In the genomic region with DNA sequence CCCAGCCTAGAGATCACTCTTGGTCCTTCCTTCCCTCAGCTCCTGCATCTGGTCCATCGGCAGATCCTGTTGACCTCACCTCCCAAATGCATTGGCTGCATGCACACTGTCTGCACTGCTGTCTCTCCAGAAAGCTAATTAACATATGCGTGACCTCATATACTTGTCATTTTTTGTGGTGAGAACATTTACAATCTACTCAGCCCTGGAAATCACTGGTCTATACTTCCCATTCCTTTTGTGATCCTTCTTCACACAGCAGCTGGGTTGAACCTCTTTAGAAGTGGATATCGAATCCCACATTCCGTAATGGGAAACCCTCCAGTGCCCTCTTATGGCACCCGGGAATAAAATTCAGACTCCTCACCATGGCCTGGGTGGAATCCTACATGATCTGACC, we compare ENCODE assay signal across 33 cellular contexts. TPM values are rescaled to one million over a fixed set of nuclear protein-coding genes. Genes with fewer than 3 reads are reported as not detected.
DNase-seq lines count a peak whose midpoint lies in the region; ATAC-seq, FAIRE-seq and TF ChIP-seq lines count a peak whose summit lies in the region.
"Had no signal": no experiment of that assay in that cellular context is flagged by ENCODE, and none has a peak within 500 bp of the region (broad histone marks: within the 10 kb centered on the region; RNA-seq: fewer than 3 reads in every experiment).

No MANE protein-coding gene starts in this region.

- no peak for ATAC-seq in HepG2
- no peak for ATAC-seq in GM18858 (IDR thresholded peaks at IDR 0.05; ENCODE audit: unreplicated experiment)
- ATAC-seq: activated CD4-positive, alpha-beta T cell treated with anti-CD3 and anti-CD28 coated beads for 36 hours; body of pancreas; lower lobe of right lung; mucosa of descending colon; right cardiac atrium had no signal

- intact Hi-C loops in HepG2 (cut with micrococcal nuclease; ENCODE audit: unreplicated experiment), result no loop called here

- H3K4me2 ChIP-seq in astrocyte (ENCODE audit: low read length), result no peak overlapping the region
- no peak overlapping the region for H3K4me2 ChIP-seq in HepG2 (ENCODE audit: low read depth, low read length)
- H3K4me2 ChIP-seq: BLaER1, SK-N-SH had no signal

- no peak for TF ChIP-seq EP300 in HepG2 (IDR thresholded peaks at IDR 0.05; ENCODE audit: low read depth in 2 of 2, low read length in 2 of 2)
- TF ChIP-seq EP300 in HepG2 (CRISPR knock-in tag; IDR thresholded peaks at IDR 0.05; ENCODE audit: borderline replicate concordance), result no peak

- H3K4me1 ChIP-seq in astrocyte (ENCODE audit: insufficient read depth, low read length) (peaks cover 6% of the 10 kb centered on the region), HepG2 (ENCODE audit: insufficient read depth, low read length) (peaks cover 11% of the 10 kb centered on the region; the same call in 1 of the 2 replicates)
- H3K4me1 ChIP-seq: BLaER1, lower lobe of right lung had no signal

- no peak for TF ChIP-seq POLR2A in HepG2 (IDR thresholded peaks at IDR 0.05; ENCODE audit: insufficient read depth in 1 of 2, low read depth in 2 of 2, low read length in 2 of 2)

- H3K9ac ChIP-seq in astrocyte (ENCODE audit: low read length) (no peak overlapping the region), HepG2 (ENCODE audit: insufficient read depth, low read depth, low read length) (no peak overlapping the region)
- H3K9ac ChIP-seq: BLaER1, SK-N-SH had no signal

- CTCF ChIA-PET in HepG2 (lab: Yijun Ruan, JAX; ENCODE audit: low intra/inter-chr PET ratio, low total read pairs), result no interaction called here

- peaks cover 2% of the 10 kb centered on the region for H3K9me3 Mint-ChIP-seq in astrocyte (ENCODE audit: unreplicated experiment)
- H3K9me3 Mint-ChIP-seq in mesothelial cell of epicardium, result no peaks in the 10 kb centered on the region
- H3K9me3 Mint-ChIP-seq: T-helper 1 cell treated with Interleukin-12 subunit alpha and Interleukin-12 subunit beta and Interleukin-4 antibody, amounts not matched to agents 30 μg/mL and 1 μg/mL, for 36 hours; type B pancreatic cell had no signal

- H3K27me3 Mint-ChIP-seq in astrocyte (ENCODE audit: low read depth, unreplicated experiment), result peaks cover 26% of the 10 kb centered on the region
- H3K27me3 Mint-ChIP-seq in mesothelial cell of epicardium (ENCODE audit: low read depth), result peaks cover 24% of the 10 kb centered on the region

- no peaks in the 10 kb centered on the region for H3K9me3 ChIP-seq in astrocyte (ENCODE audit: insufficient read depth, low read depth, low read length)
- no peaks in the 10 kb centered on the region for H3K9me3 ChIP-seq in HepG2 (ENCODE audit: low read length)
- H3K9me3 ChIP-seq: BLaER1, body of pancreas, lower lobe of right lung, mucosa of descending colon, SK-N-SH had no signal

- TF ChIP-seq RAD21 in HepG2 (CRISPR knock-in tag; IDR thresholded peaks at IDR 0.05), result no peak

- H2AFZ ChIP-seq in astrocyte (ENCODE audit: low read depth, low read length) (no peak overlapping the region), HepG2 (ENCODE audit: low read length) (no peak overlapping the region)

- FAIRE-seq in D721Med (lab: Jason Lieb, UNC), result no peak
- peak; percentile 96 for FAIRE-seq in HTR-8/SVneo (lab: Jason Lieb, UNC)
- no peak for FAIRE-seq in astrocyte (lab: Jason Lieb, UNC)
- FAIRE-seq in HepG2 (lab: Jason Lieb, UNC), result no peak
- FAIRE-seq: keratinocyte had no signal

- H3K36me3 Mint-ChIP-seq in astrocyte (ENCODE audit: low read depth, unreplicated experiment) (no peaks in the 10 kb centered on the region), mesothelial cell of epicardium (no peaks in the 10 kb centered on the region)
- H3K36me3 Mint-ChIP-seq: type B pancreatic cell had no signal

- no peak overlapping the region for H3K27ac ChIP-seq in astrocyte (ENCODE audit: low read depth, low read length)
- H3K27ac ChIP-seq in HepG2 (ENCODE audit: extremely low read length, insufficient read depth, low read length), result no peak overlapping the region
- H3K27ac ChIP-seq: BLaER1, body of pancreas, dorsolateral prefrontal cortex, lower lobe of right lung, RWPE1 had no signal

- peak; percentile 4 for TF ChIP-seq CTCF in D721Med (IDR thresholded peaks at IDR 0.05; ENCODE audit: insufficient read depth, missing control alignments)
- TF ChIP-seq CTCF in astrocyte (IDR thresholded peaks at IDR 0.05; ENCODE audit: insufficient read depth, low read depth, low read length), result no peak
- TF ChIP-seq CTCF in HepG2 (CRISPR knock-in tag; IDR thresholded peaks at IDR 0.05), result no peak
- no peak for TF ChIP-seq CTCF in mesothelial cell of epicardium (IDR thresholded peaks at IDR 0.05; ENCODE audit: unreplicated experiment)

- no peaks in the 10 kb centered on the region for H3K36me3 ChIP-seq in astrocyte (ENCODE audit: insufficient read depth, low read length)
- no peaks in the 10 kb centered on the region for H3K36me3 ChIP-seq in HepG2 (replicated peaks in 1 of 2; ENCODE audit: control insufficient read depth in 1 of 2, insufficient read depth in 2 of 2, low read length in 2 of 2)
- H3K36me3 ChIP-seq: BLaER1, lower lobe of right lung had no signal

- DNase-seq in D721Med (ENCODE audit: insufficient read length, low spot score) (no peak), HTR-8/SVneo (ENCODE audit: insufficient read length, low spot score) (no peak), astrocyte (ENCODE audit: low read depth) (peak; percentile 33), HepG2 (ENCODE audit: low spot score) (no peak), mesothelial cell of epicardium (ENCODE audit: low spot score in 2 of 2, unreplicated experiment in 2 of 2) (no peak), HuH-7.5 (ENCODE audit: low spot score) (no peak), NAMALWA (ENCODE audit: low spot score) (no peak)
- DNase-seq: ACHN; activated CD4-positive, alpha-beta T cell treated with anti-CD3 and anti-CD28 coated beads for 36 hours; activated effector memory CD4-positive, alpha-beta T cell treated with anti-CD3 and anti-CD28 coated beads, Interleukin-2, amount 50 U/mL, for 16 hours; body of pancreas; cerebellar nuclear complex; dorsolateral prefrontal cortex; GF-D8; Kasumi-1; lower lobe of right lung; mucosa of descending colon; MV-4-11; NCI-H1694 treated with DMSO at 0.1 percent for 48 hours; NCI-H2227 treated with DMSO at 0.1 percent for 48 hours; NCI-H748 treated with DMSO at 0.1 percent for 48 hours; right cardiac atrium; SK-N-SH; stimulated activated CD4-positive, alpha-beta T cell treated with anti-CD3 and anti-CD28 coated beads, Interleukin-12 subunit alpha, Interleukin-12 subunit beta, amount 100 ng/mL, for 4 hours; stimulated activated CD4-positive, alpha-beta T cell treated with anti-CD3 and anti-CD28 coated beads, Interleukin-4, amount 100 ng/mL, for 1 hour had no signal

- H4K20me1 ChIP-seq in astrocyte (ENCODE audit: insufficient read depth, low read length), result no peaks in the 10 kb centered on the region
- H4K20me1 ChIP-seq in HepG2 (ENCODE audit: insufficient read depth, low read length), result no peaks in the 10 kb centered on the region
- H4K20me1 ChIP-seq: BLaER1 had no signal

- no TSS peak for BruUV-seq in HepG2 (replicated peaks; lab: Mats Ljungman, UMichigan)

- H3K4me3 ChIP-seq in astrocyte (ENCODE audit: insufficient read depth, low read depth, low read length), result no peak overlapping the region
- no peak overlapping the region for H3K4me3 ChIP-seq in HepG2 (replicated peaks in 1 of 3; ENCODE audit: insufficient read depth in 1 of 3, low read depth in 2 of 3, low read length in 3 of 3)
- H3K4me3 ChIP-seq: BLaER1, body of pancreas, dorsolateral prefrontal cortex, lower lobe of right lung, mucosa of descending colon had no signal

- peaks cover 4% of the 10 kb centered on the region for H3K27me3 ChIP-seq in astrocyte (ENCODE audit: insufficient read depth, low read length)
- no peaks in the 10 kb centered on the region for H3K27me3 ChIP-seq in HepG2 (ENCODE audit: control insufficient read depth in 1 of 2, insufficient read depth in 2 of 2, low read length in 2 of 2)
- H3K27me3 ChIP-seq: BLaER1, body of pancreas had no signal

- WGBS in HepG2 (ENCODE audit: low lambda C conversion rate), result 96% methylated on average over 5 of the region's 5 CpGs

- in situ Hi-C loops in HepG2 (cut with HindIII; ENCODE audit: extremely low pct_ligation_motif_present, low pct_unique_long_range_greater_than_20kb), result no loop called here

- POLR2A ChIA-PET in HepG2 (lab: Yijun Ruan, JAX), result no interaction called here

- no peaks in the 10 kb centered on the region for H3K79me2 ChIP-seq in astrocyte (ENCODE audit: insufficient read depth, low read length)
- H3K79me2 ChIP-seq in HepG2 (ENCODE audit: insufficient read depth, low read length), result peaks cover 12% of the 10 kb centered on the region

- H3K4me3 Mint-ChIP-seq in astrocyte (ENCODE audit: unreplicated experiment) (no peak overlapping the region), mesothelial cell of epicardium (no peak overlapping the region)
- H3K4me3 Mint-ChIP-seq: activated CD4-positive, alpha-beta T cell treated with anti-CD3 and anti-CD28 coated beads for 36 hours; T-helper 1 cell treated with Interleukin-12 subunit alpha and Interleukin-12 subunit beta and Interleukin-4 antibody, amounts not matched to agents 30 μg/mL and 1 μg/mL, for 36 hours; type B pancreatic cell had no signal

- H3K27ac Mint-ChIP-seq in astrocyte (ENCODE audit: unreplicated experiment) (no peak overlapping the region), mesothelial cell of epicardium (no peak overlapping the region)
- H3K27ac Mint-ChIP-seq: activated CD4-positive, alpha-beta T cell treated with anti-CD3 and anti-CD28 coated beads for 36 hours; T-helper 1 cell treated with Interleukin-12 subunit alpha and Interleukin-12 subunit beta and Interleukin-4 antibody, amounts not matched to agents 30 μg/mL and 1 μg/mL, for 36 hours; type B pancreatic cell had no signal

- H3K4me1 Mint-ChIP-seq in astrocyte (ENCODE audit: low read depth, unreplicated experiment), result no peaks in the 10 kb centered on the region
- peaks cover 7% of the 10 kb centered on the region for H3K4me1 Mint-ChIP-seq in mesothelial cell of epicardium
- H3K4me1 Mint-ChIP-seq: activated CD4-positive, alpha-beta T cell treated with anti-CD3 and anti-CD28 coated beads for 36 hours had no signal

RNA-seq across cellular contexts. Expression of gene SMOC1, which starts 45.0 kb away (rescaled TPM):
- 0.16 and 0.36 TPM in 2 replicates for total RNA-seq in astrocyte
- total RNA-seq in HepG2 (2016; rRNA removed; fragmentation: Illumina TruSeq; extraction: Trizol), result 7.3 and 17.8 TPM in 2 replicates
- 9.0 and 10.2 TPM in 2 replicates for total RNA-seq in HepG2 (2016; cell fraction: cytosol; rRNA removed; fragmentation: Illumina TruSeq; extraction: Trizol; ENCODE audit: low read depth)
- 6.2 and 18.0 TPM in 2 replicates for total RNA-seq in HepG2 (2016; cell fraction: insoluble cytoplasmic fraction; rRNA removed; fragmentation: Illumina TruSeq; extraction: Trizol)
- 6.9 and 8.3 TPM in 2 replicates for total RNA-seq in HepG2 (2016; cell fraction: membrane; rRNA removed; fragmentation: Illumina TruSeq; extraction: Trizol)
- total RNA-seq in HepG2 (2016; cell fraction: nucleus; rRNA removed; fragmentation: Illumina TruSeq; extraction: Trizol), result 20.7 and 28.1 TPM in 2 replicates
- polyA plus RNA-seq in HepG2 (2011; rRNA removed), result 35.6 and 42.1 TPM in 2 replicates
- polyA plus RNA-seq in HepG2 (2011; cell fraction: cytosol; rRNA removed), result 32.2 and 39.1 TPM in 2 replicates
- 47.2 and 50.5 TPM in 2 replicates for polyA plus RNA-seq in HepG2 (2011; cell fraction: nucleus; rRNA removed)
- polyA plus RNA-seq in HepG2 (2012), result 31.2 and 40.4 TPM in 2 replicates
- polyA plus RNA-seq in HepG2 (2016; cell fraction: cytosol; fragmentation: Illumina TruSeq; extraction: Trizol; ENCODE audit: low read depth), result 2.0 and 2.9 TPM in 2 replicates
- polyA plus RNA-seq in HepG2 (2016; cell fraction: insoluble cytoplasmic fraction; fragmentation: Illumina TruSeq; extraction: Trizol; ENCODE audit: low read depth), result 11.7 and 14.0 TPM in 2 replicates
- polyA plus RNA-seq in HepG2 (2016; cell fraction: membrane; fragmentation: Illumina TruSeq; extraction: Trizol; ENCODE audit: low read depth), result 3.9 TPM in 2 replicates
- polyA plus RNA-seq in HepG2 (2016; cell fraction: nucleus; fragmentation: Illumina TruSeq; extraction: Trizol; ENCODE audit: insufficient read depth, low read depth), result 47.9 and 54.1 TPM in 2 replicates
- polyA minus RNA-seq in HepG2 (2011; rRNA and poly(A)+ RNA removed; ENCODE audit: low replicate concordance), result 31.7 and 106 TPM in 2 replicates
- 26.9 and 29.0 TPM in 2 replicates for polyA minus RNA-seq in HepG2 (2011; cell fraction: cytosol; rRNA and poly(A)+ RNA removed)
- 31.0 and 31.3 TPM in 2 replicates for polyA minus RNA-seq in HepG2 (2011; cell fraction: nucleus; rRNA and poly(A)+ RNA removed)
- total RNA-seq in mesothelial cell of epicardium, result 1.4 to 2.0 TPM (median 1.5 TPM) in 3 replicates
- total RNA-seq: activated CD4-positive, alpha-beta T cell treated with anti-CD3 and anti-CD28 coated beads for 36 hours; fibroblast of lung; OCI-LY7 had no signal
- polyA plus RNA-seq: SK-N-SH had no signal
